22 cellular contexts compared by ENCODE assay signal in the genomic region with DNA sequence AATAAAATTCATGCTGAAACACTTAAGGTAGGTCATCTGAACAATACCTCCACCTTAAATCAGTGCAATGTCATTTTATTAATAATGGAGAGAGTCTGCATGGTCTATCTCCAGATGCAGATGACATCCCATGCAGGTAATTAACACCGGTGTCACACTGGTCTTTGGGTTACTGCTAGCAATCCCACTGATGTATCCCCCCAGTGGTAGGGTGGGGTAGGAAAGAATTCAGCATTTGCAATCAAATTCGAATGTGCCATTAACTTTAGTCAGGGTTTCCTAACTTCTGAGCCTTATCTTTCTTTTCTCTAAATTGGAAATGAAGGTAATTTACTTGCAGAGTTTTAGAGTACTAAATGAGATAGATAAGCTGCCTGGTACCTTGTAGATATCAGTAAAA.
"Had no signal": no experiment of that assay in that cellular context is flagged by ENCODE, and none has a peak within 500 bp of the region (broad histone marks: within the 10 kb centered on the region; RNA-seq: fewer than 3 reads in every experiment).

No MANE protein-coding gene starts in this region.

- H3K36me3 ChIP-seq: gastrocnemius medialis, right atrium auricular region, thyroid gland had no signal

- H3K27me3 ChIP-seq: gastrocnemius medialis, right atrium auricular region, thyroid gland had no signal

- H3K27me3 Mint-ChIP-seq: central memory CD8-positive, alpha-beta T cell; naive B cell; progenitor cell of endocrine pancreas had no signal

- H3K4me1 ChIP-seq: gastrocnemius medialis, right atrium auricular region, thyroid gland had no signal

- H3K4me3 ChIP-seq: gastrocnemius medialis, right atrium auricular region, thyroid gland had no signal

- H3K27ac ChIP-seq: gastrocnemius medialis, right atrium auricular region, thyroid gland had no signal

- DNase-seq: activated CD4-positive, CD25-positive, alpha-beta regulatory T cell treated with anti-CD3 and anti-CD28 coated beads, Interleukin-2, amount 50 U/mL, for 72 hours; activated CD8-positive, alpha-beta memory T cell treated with anti-CD3 and anti-CD28 coated beads for 24 hours; activated CD8-positive, alpha-beta memory T cell treated with anti-CD3 and anti-CD28 coated beads, Interleukin-2, amount 50 U/mL, for 48 hours; activated effector memory CD4-positive, alpha-beta T cell treated with Interleukin-2 at 50 U/mL for 16 hours; activated naive CD4-positive, alpha-beta T cell treated with anti-CD3 and anti-CD28 coated beads, Interleukin-2, amount 50 U/mL, for 16 hours; activated T-cell treated with anti-CD3 and anti-CD28 coated beads, Interleukin-2, amount 50 U/mL, for 48 hours; aorta; cortex of kidney; effector CD4-positive, alpha-beta T cell; gastrocnemius medialis; head of caudate nucleus; immature natural killer cell; left ventricle myocardium superior; naive B cell; stimulated activated CD4-positive, alpha-beta T cell treated with anti-CD3 and anti-CD28 coated beads, Interleukin-2, amount 100 ng/mL, for 24 hours; stimulated activated naive CD4-positive, alpha-beta T cell treated with Interleukin-2 at 50 U/mL for 16 hours; thyroid gland had no signal

- H3K9me3 ChIP-seq: gastrocnemius medialis, right atrium auricular region, thyroid gland had no signal

- H3K4me1 Mint-ChIP-seq: central memory CD8-positive, alpha-beta T cell; immature natural killer cell; naive B cell; neural crest cell had no signal

- H3K4me3 Mint-ChIP-seq: central memory CD8-positive, alpha-beta T cell; immature natural killer cell; naive B cell; neural crest cell had no signal

- H3K27ac Mint-ChIP-seq: immature natural killer cell, naive B cell, progenitor cell of endocrine pancreas had no signal

- H3K9me3 Mint-ChIP-seq: central memory CD8-positive, alpha-beta T cell; immature natural killer cell; naive B cell; neural crest cell had no signal

- ATAC-seq: esophagus mucosa, gastrocnemius medialis, left ventricle myocardium superior had no signal
